Comparison of ENCODE assay signal across 16 cellular contexts in the genomic region with DNA sequence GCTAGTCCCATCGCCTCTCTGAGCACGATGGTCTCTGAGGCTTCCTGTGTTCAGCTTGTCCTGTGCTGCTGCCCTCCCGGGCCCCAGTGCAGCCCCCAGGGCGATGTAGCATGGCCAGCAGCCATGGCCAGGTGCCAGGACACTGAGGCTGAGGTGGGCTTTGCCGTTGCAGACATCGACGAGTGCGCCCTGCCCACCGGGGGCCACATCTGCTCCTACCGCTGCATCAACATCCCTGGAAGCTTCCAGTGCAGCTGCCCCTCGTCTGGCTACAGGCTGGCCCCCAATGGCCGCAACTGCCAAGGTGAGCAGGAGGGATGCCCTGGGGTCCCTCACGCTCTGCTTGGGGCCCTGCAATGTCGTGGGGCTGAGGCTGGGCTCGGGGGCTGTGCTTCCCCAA. TPM values are rescaled to one million over a fixed set of nuclear protein-coding genes. Genes with fewer than 3 reads are reported as not detected.
A peak's percentile ranks its signal among the peaks of the same experiment; 100 is the strongest.
DNase-seq lines count a peak whose midpoint lies in the region; ATAC-seq and TF ChIP-seq lines count a peak whose summit lies in the region.
"Had no signal": no experiment of that assay in that cellular context is flagged by ENCODE, and none has a peak within 500 bp of the region (broad histone marks: within the 10 kb centered on the region; RNA-seq: fewer than 3 reads in every experiment).

No MANE protein-coding gene starts in this region.

- peaks cover 2% of the 10 kb centered on the region for H3K27me3 Mint-ChIP-seq in activated CD4-positive, alpha-beta T cell treated with anti-CD3 and anti-CD28 coated beads for 36 hours
- H3K27me3 Mint-ChIP-seq: activated CD4-positive, alpha-beta T cell treated with anti-CD3 and anti-CD28 coated beads, Interleukin-2, amount 10 ng/mL, durations not matched to agents 24 days and 14 days had no signal

- no peak overlapping the region for H3K23ac ChIP-seq in trophoblast cell (ENCODE audit: low read length)

- H3K79me2 ChIP-seq in fibroblast of lung (ENCODE audit: control insufficient read depth, insufficient read depth, low read length) (no peaks in the 10 kb centered on the region), trophoblast cell (ENCODE audit: control insufficient read depth, insufficient read depth, low read length, poor library complexity) (peaks cover 8% of the 10 kb centered on the region)

- no peak overlapping the region for H3K4me2 ChIP-seq in fibroblast of lung (ENCODE audit: extremely low read depth, insufficient read depth, low read length)
- H3K4me2 ChIP-seq in trophoblast cell (ENCODE audit: low read length) = no peak overlapping the region
- H3K4me2 ChIP-seq: GM23338 had no signal

- H3K9me3 Mint-ChIP-seq in activated CD4-positive, alpha-beta T cell treated with anti-CD3 and anti-CD28 coated beads for 36 hours (ENCODE audit: low read depth) = no peaks in the 10 kb centered on the region
- H3K9me3 Mint-ChIP-seq: activated CD4-positive, alpha-beta T cell treated with anti-CD3 and anti-CD28 coated beads, Interleukin-2, amount 10 ng/mL, durations not matched to agents 24 days and 14 days; GM23338; mesothelial cell of epicardium had no signal

- POLR2A ChIA-PET in activated CD4-positive, alpha-beta T cell treated with anti-CD3 and anti-CD28 coated beads for 36 hours (lab: Charles Lee) = no interaction called here

- peak overlapping the region; percentile 1 for H2BK5ac ChIP-seq in trophoblast cell (ENCODE audit: low read depth, low read length, poor library complexity)

- no peak overlapping the region for H3K4ac ChIP-seq in trophoblast cell (ENCODE audit: low read depth, low read length)

- no peaks in the 10 kb centered on the region for H4K20me1 ChIP-seq in fibroblast of lung (ENCODE audit: control insufficient read depth, extremely low read depth, insufficient read depth, low read length)

- H3K36me3 ChIP-seq in left ventricle myocardium inferior (peaks cover 10% of the 10 kb centered on the region), fibroblast of lung (ENCODE audit: control insufficient read depth, insufficient read depth, low read length) (peaks cover 5% of the 10 kb centered on the region), trophoblast cell (ENCODE audit: control insufficient read depth in 1 of 2, insufficient read depth in 2 of 2, low read length in 2 of 2) (peaks cover 88 to 92% of the 10 kb centered on the region in 2 experiments)

- no peak overlapping the region for H3K18ac ChIP-seq in trophoblast cell (ENCODE audit: low read length)

- TF ChIP-seq CTCF in left ventricle myocardium inferior (IDR thresholded peaks at IDR 0.05; ENCODE audit: borderline replicate concordance) = no peak
- TF ChIP-seq CTCF in fibroblast of lung (conservative IDR thresholded peaks at IDR 0.05 in 1 of 2, IDR thresholded peaks at IDR 0.05 in 1 of 2; ENCODE audit: low read depth in 1 of 2, low read length in 2 of 2) = no peak

- DNase-seq in left ventricle myocardium inferior (no peak), left cardiac atrium (no peak), fibroblast of lung (ENCODE audit: low read depth in 2 of 2) (no peak), trophoblast cell (no peak), iPS-NIHi11 (ENCODE audit: low spot score) (no peak), T-helper 1 cell (no peak)
- no peak for DNase-seq in activated CD4-positive, alpha-beta T cell treated with anti-CD3 and anti-CD28 coated beads for 36 hours
- DNase-seq: activated CD4-positive, alpha-beta T cell treated with anti-CD3 and anti-CD28 coated beads, Interleukin-2, amount 10 ng/mL, durations not matched to agents 24 days and 14 days; glutamatergic neuron; NCI-H2107; stimulated activated CD4-positive, alpha-beta T cell treated with anti-CD3 and anti-CD28 coated beads, Interleukin-2, amount 100 ng/mL, for 24 hours had no signal

- CTCF ChIA-PET in activated CD4-positive, alpha-beta T cell treated with anti-CD3 and anti-CD28 coated beads for 36 hours (lab: Charles Lee) = interaction anchor here (0.6 kb wide), 1 partner anchor 111 kb away, joined by 3 read pairs; no protein-coding TSS in a partner anchor

- H3K9ac ChIP-seq in fibroblast of lung (ENCODE audit: insufficient read depth, low read length) (no peak overlapping the region), trophoblast cell (ENCODE audit: low read length) (no peak overlapping the region)

- peak overlapping the region; percentile 4 for H4K91ac ChIP-seq in trophoblast cell (ENCODE audit: low read depth, low read length)

- no peaks in the 10 kb centered on the region for H3K9me3 ChIP-seq in left ventricle myocardium inferior (replicated peaks)
- no peaks in the 10 kb centered on the region for H3K9me3 ChIP-seq in fibroblast of lung (ENCODE audit: control insufficient read depth, insufficient read depth, low read depth, low read length)
- H3K9me3 ChIP-seq in trophoblast cell (ENCODE audit: insufficient read depth, low read depth, low read length) = peaks cover 7% of the 10 kb centered on the region

- ATAC-seq in left cardiac atrium (no peak), GM21360 (IDR thresholded peaks at IDR 0.05; ENCODE audit: unreplicated experiment) (no peak)
- ATAC-seq in activated CD4-positive, alpha-beta T cell treated with anti-CD3 and anti-CD28 coated beads for 36 hours = no peak

- H4K12ac ChIP-seq in trophoblast cell (ENCODE audit: low read depth, low read length) = no peak overlapping the region

- H3K4me3 ChIP-seq in left ventricle myocardium inferior (no peak overlapping the region), fibroblast of lung (replicated peaks in 1 of 4; ENCODE audit: control extremely low read depth in 1 of 4, insufficient read depth in 1 of 4, low read depth in 3 of 4, low read length in 4 of 4) (no peak overlapping the region), trophoblast cell (ENCODE audit: low read depth, low read length) (no peak overlapping the region)
- H3K4me3 ChIP-seq: coronary artery, GM23338 had no signal

- H3K4me1 ChIP-seq in left ventricle myocardium inferior = peaks cover 50% of the 10 kb centered on the region
- H3K4me1 ChIP-seq in fibroblast of lung (ENCODE audit: control insufficient read depth, extremely low read depth, insufficient read depth, low read length) = peaks cover 33% of the 10 kb centered on the region
- H3K4me1 ChIP-seq in trophoblast cell (ENCODE audit: control insufficient read depth in 1 of 2, insufficient read depth in 2 of 2, low read length in 2 of 2) = peaks cover 44 to 51% of the 10 kb centered on the region in 2 experiments

- H3K4me3 Mint-ChIP-seq in activated CD4-positive, alpha-beta T cell treated with anti-CD3 and anti-CD28 coated beads for 36 hours = no peak overlapping the region
- H3K4me3 Mint-ChIP-seq: activated CD4-positive, alpha-beta T cell treated with anti-CD3 and anti-CD28 coated beads, Interleukin-2, amount 10 ng/mL, durations not matched to agents 24 days and 14 days; GM23338; mesothelial cell of epicardium had no signal

- H3K27ac ChIP-seq in left ventricle myocardium inferior (replicated peaks) = peak overlapping the region; percentile 81
- H3K27ac ChIP-seq in fibroblast of lung (ENCODE audit: insufficient read depth, low read length) = peak overlapping the region; percentile 62
- peak overlapping the region; percentile 84 for H3K27ac ChIP-seq in trophoblast cell (ENCODE audit: low read depth, low read length)
- H3K27ac ChIP-seq: C4-2B had no signal

- H2BK120ac ChIP-seq in trophoblast cell (ENCODE audit: insufficient read depth, low read length, poor library complexity) = peak overlapping the region; percentile 0

- H3K36me3 Mint-ChIP-seq in activated CD4-positive, alpha-beta T cell treated with anti-CD3 and anti-CD28 coated beads for 36 hours (ENCODE audit: low read depth) = no peaks in the 10 kb centered on the region

- no peak overlapping the region for H2AK5ac ChIP-seq in trophoblast cell (ENCODE audit: low read length)

- H3K27ac Mint-ChIP-seq in activated CD4-positive, alpha-beta T cell treated with anti-CD3 and anti-CD28 coated beads for 36 hours = no peak overlapping the region
- H3K27ac Mint-ChIP-seq: activated CD4-positive, alpha-beta T cell treated with anti-CD3 and anti-CD28 coated beads, Interleukin-2, amount 10 ng/mL, durations not matched to agents 24 days and 14 days; GM23338 had no signal

- intact Hi-C loops in left ventricle myocardium inferior (cut with micrococcal nuclease) (no loop called here), left cardiac atrium (cut with DNase I) (no loop called here)
- intact Hi-C loops in activated CD4-positive, alpha-beta T cell treated with anti-CD3 and anti-CD28 coated beads for 36 hours (cut with DNase I, micrococcal nuclease) = no loop called here

- no CpG with 5 or more reads among the region's 15 CpGs for WGBS in trophoblast cell (ENCODE audit: extremely low coverage, insufficient coverage, insufficient read length)

- H2BK12ac ChIP-seq in trophoblast cell (ENCODE audit: low read length) = no peak overlapping the region

- peaks cover 36% of the 10 kb centered on the region for H3K79me1 ChIP-seq in trophoblast cell (ENCODE audit: low read length)

- H2AFZ ChIP-seq in fibroblast of lung (ENCODE audit: low read length) (no peak overlapping the region), trophoblast cell (ENCODE audit: insufficient read depth, low read length, poor library complexity) (no peak overlapping the region)
- H2AFZ ChIP-seq: GM23338 had no signal

- no peak overlapping the region for H4K8ac ChIP-seq in trophoblast cell (ENCODE audit: low read depth, low read length)

- H3K27me3 ChIP-seq in left ventricle myocardium inferior (ENCODE audit: low read depth) = peaks cover 14% of the 10 kb centered on the region
- no peaks in the 10 kb centered on the region for H3K27me3 ChIP-seq in fibroblast of lung (ENCODE audit: control insufficient read depth, insufficient read depth, low read length)
- H3K27me3 ChIP-seq in trophoblast cell (ENCODE audit: insufficient read depth, low read length) = no peaks in the 10 kb centered on the region

- no peak overlapping the region for H3K14ac ChIP-seq in trophoblast cell (ENCODE audit: low read length)

- H3K4me1 Mint-ChIP-seq in activated CD4-positive, alpha-beta T cell treated with anti-CD3 and anti-CD28 coated beads for 36 hours = no peaks in the 10 kb centered on the region
- H3K4me1 Mint-ChIP-seq: activated CD4-positive, alpha-beta T cell treated with anti-CD3 and anti-CD28 coated beads, Interleukin-2, amount 10 ng/mL, durations not matched to agents 24 days and 14 days had no signal

RNA-seq across cellular contexts. Expression of gene FBLN1, which starts 45.8 kb away (rescaled TPM):
- 82.8 TPM for total RNA-seq in left ventricle myocardium inferior
- 100 to 1,000 TPM; 251 to 348 TPM for total RNA-seq in left cardiac atrium
- total RNA-seq in fibroblast of lung = 209 and 270 TPM in 2 replicates
- 96.6 and 134 TPM in 2 replicates for polyA plus RNA-seq in fibroblast of lung
- 162 and 217 TPM in 2 replicates for polyA plus RNA-seq in fibroblast of lung (2012)
- 126 and 208 TPM in 2 replicates for polyA minus RNA-seq in fibroblast of lung (ENCODE audit: low replicate concordance)
- 1,067 and 1,077 TPM in 2 replicates for polyA plus RNA-seq in trophoblast cell (2013)
- not detected for total RNA-seq in activated CD4-positive, alpha-beta T cell treated with anti-CD3 and anti-CD28 coated beads for 36 hours
- total RNA-seq: activated CD4-positive, alpha-beta T cell treated with anti-CD3 and anti-CD28 coated beads, Interleukin-2, amount 10 ng/mL, durations not matched to agents 24 days and 14 days had no signal

Comparison
In these comparisons a context has a peak if more than half of its experiments do, and no peak if none do; other contexts are left out.
1. RNA of gene FBLN1, which starts 45.8 kb away (total RNA-seq): 251 to 348 TPM in left cardiac atrium, 209 to 270 TPM in fibroblast of lung and 82.8 TPM in left ventricle myocardium inferior (single experiment); not detected in activated CD4-positive, alpha-beta T cell treated with anti-CD3 and anti-CD28 coated beads for 36 hours; every median in the first group is over 10 times any median in the second.
2. Peak in every context shown above with its lines, with median percentiles within 50 percentile points of each other: H3K27ac ChIP-seq.